In genomic region chr3:19946832-19947548, GRCh38 we compare ENCODE assay signal across 8 cellular contexts. TPM values are rescaled to one million over a fixed set of nuclear protein-coding genes. Genes with fewer than 3 reads are reported as not detected.
DNase-seq lines count a peak whose midpoint lies in the region; ATAC-seq and TF ChIP-seq lines count a peak whose summit lies in the region.

RAB5A (plus strand) TSS chr3:19947097; CDS start chr3:19950899, 3,802 bp downstream.

- TF ChIP-seq CTCF in VCaP (conservative IDR thresholded peaks at IDR 0.05) (no peak), breast epithelium (IDR thresholded peaks at IDR 0.05) (peak in 1 of 3 donors; percentile 13)

- no peaks in the 10 kb centered on the region for H3K27me3 ChIP-seq in ACC112 (ENCODE audit: insufficient read depth, low read length)
- no peaks in the 10 kb centered on the region for H3K27me3 ChIP-seq in breast epithelium
- no peaks in the 10 kb centered on the region for H3K27me3 ChIP-seq in iPS-18a (ENCODE audit: control insufficient read depth, insufficient read depth, low read length)
- H3K27me3 ChIP-seq in skeletal muscle tissue (ENCODE audit: control insufficient read depth in 3 of 3, insufficient read depth in 3 of 3, low read length in 3 of 3) = no peaks in the 10 kb centered on the region

- H3K4me3 ChIP-seq in ACC112 (ENCODE audit: low read depth, low read length) (peak within 1 kb of the TSS; percentile 99), breast epithelium (peak within 1 kb of the TSS; percentile 91 to 100 (median 94)), iPS-18a (ENCODE audit: low read length) (peak within 1 kb of the TSS; percentile 88), skeletal muscle tissue (ENCODE audit: low read length in 3 of 3) (peak within 1 kb of the TSS; percentile 94 to 98 (median 96))

- ATAC-seq in GM18870 (IDR thresholded peaks at IDR 0.05; ENCODE audit: unreplicated experiment) = peak; percentile 95
- peak; percentile 97 for ATAC-seq in HG03135 (IDR thresholded peaks at IDR 0.05; ENCODE audit: unreplicated experiment)

- TF ChIP-seq POLR2A in breast epithelium (IDR thresholded peaks at IDR 0.05) = peak; percentile 61

- H2AFZ ChIP-seq in ACC112 (ENCODE audit: low read length, unreplicated experiment) = peak within 1 kb of the TSS; percentile 89

- H3K79me2 ChIP-seq in ACC112 (ENCODE audit: control insufficient read depth, insufficient read depth, low read length, unreplicated experiment) = peaks cover 48% of the 10 kb centered on the region

- H3K9me3 ChIP-seq in breast epithelium = no peaks in the 10 kb centered on the region
- H3K9me3 ChIP-seq in iPS-18a (ENCODE audit: control insufficient read depth, low read depth, low read length) = no peaks in the 10 kb centered on the region
- no peaks in the 10 kb centered on the region for H3K9me3 ChIP-seq in skeletal muscle tissue (ENCODE audit: control insufficient read depth in 3 of 3, low read length in 3 of 3)

- DNase-seq in NCI-H2196 treated with DMSO at 0.1 percent for 48 hours (lab: John Stamatoyannopoulos, UW; ENCODE audit: unreplicated experiment) = peak; percentile 86
- peak; percentile 97 to 98 for DNase-seq in breast epithelium (ENCODE audit: low spot score in 2 of 2)

- H3K27ac ChIP-seq in ACC112 (ENCODE audit: low read depth, low read length) = peak within 1 kb of the TSS; percentile 94
- H3K27ac ChIP-seq in VCaP = peak within 1 kb of the TSS; percentile 97
- peak within 1 kb of the TSS; percentile 99 to 100 for H3K27ac ChIP-seq in breast epithelium
- peak within 1 kb of the TSS; percentile 93 for H3K27ac ChIP-seq in iPS-18a (ENCODE audit: low read length)
- peak within 1 kb of the TSS; percentile 98 for H3K27ac ChIP-seq in skeletal muscle tissue (ENCODE audit: low read depth, low read length)

- intact Hi-C loops in breast epithelium (cut with DNase I; ENCODE audit: low total_unique reads) = no loop called here

- H3K9ac ChIP-seq in iPS-18a (ENCODE audit: low read length) (peak within 1 kb of the TSS; percentile 89), skeletal muscle tissue (ENCODE audit: low read depth in 1 of 3, low read length in 3 of 3) (peak within 1 kb of the TSS; percentile 96 to 97 (median 97))

- peaks cover 5% of the 10 kb centered on the region for H3K4me1 ChIP-seq in ACC112 (ENCODE audit: control insufficient read depth, insufficient read depth, low read length, unreplicated experiment)
- H3K4me1 ChIP-seq in breast epithelium = peaks cover 9 to 15% of the 10 kb centered on the region in 2 donors
- H3K4me1 ChIP-seq in iPS-18a (ENCODE audit: control insufficient read depth, low read depth, low read length) = peaks cover 18% of the 10 kb centered on the region
- peaks cover 8 to 22% (median 10%) of the 10 kb centered on the region in 3 donors for H3K4me1 ChIP-seq in skeletal muscle tissue (ENCODE audit: control insufficient read depth in 3 of 3, insufficient read depth in 3 of 3, low read length in 3 of 3)

- H3K36me3 ChIP-seq in ACC112 (ENCODE audit: insufficient read depth, low read length) (peaks cover 12% of the 10 kb centered on the region), breast epithelium (no peaks in the 10 kb centered on the region), iPS-18a (ENCODE audit: control insufficient read depth, low read depth, low read length) (peaks cover 14% of the 10 kb centered on the region), skeletal muscle tissue (ENCODE audit: control insufficient read depth in 3 of 3, insufficient read depth in 3 of 3, low read length in 3 of 3) (peaks cover 4 to 7% (median 5%) of the 10 kb centered on the region in 3 donors)

RNA-seq across cellular contexts. Expression of gene RAB5A, which starts in this region (rescaled TPM):
- total RNA-seq in breast epithelium = 10 to 100 TPM; 72.8 to 97.2 (median 82.9) TPM
- 38.6 TPM for total RNA-seq in skeletal muscle tissue

Comparison
In these comparisons a context has a peak if more than half of its experiments do, and no peak if none do; other contexts are left out.
1. Peak in every context shown above with its lines: DNase-seq, ATAC-seq, H3K4me3 ChIP-seq and H3K27ac ChIP-seq.